8 cellular contexts compared by ENCODE assay signal in the genomic region with DNA sequence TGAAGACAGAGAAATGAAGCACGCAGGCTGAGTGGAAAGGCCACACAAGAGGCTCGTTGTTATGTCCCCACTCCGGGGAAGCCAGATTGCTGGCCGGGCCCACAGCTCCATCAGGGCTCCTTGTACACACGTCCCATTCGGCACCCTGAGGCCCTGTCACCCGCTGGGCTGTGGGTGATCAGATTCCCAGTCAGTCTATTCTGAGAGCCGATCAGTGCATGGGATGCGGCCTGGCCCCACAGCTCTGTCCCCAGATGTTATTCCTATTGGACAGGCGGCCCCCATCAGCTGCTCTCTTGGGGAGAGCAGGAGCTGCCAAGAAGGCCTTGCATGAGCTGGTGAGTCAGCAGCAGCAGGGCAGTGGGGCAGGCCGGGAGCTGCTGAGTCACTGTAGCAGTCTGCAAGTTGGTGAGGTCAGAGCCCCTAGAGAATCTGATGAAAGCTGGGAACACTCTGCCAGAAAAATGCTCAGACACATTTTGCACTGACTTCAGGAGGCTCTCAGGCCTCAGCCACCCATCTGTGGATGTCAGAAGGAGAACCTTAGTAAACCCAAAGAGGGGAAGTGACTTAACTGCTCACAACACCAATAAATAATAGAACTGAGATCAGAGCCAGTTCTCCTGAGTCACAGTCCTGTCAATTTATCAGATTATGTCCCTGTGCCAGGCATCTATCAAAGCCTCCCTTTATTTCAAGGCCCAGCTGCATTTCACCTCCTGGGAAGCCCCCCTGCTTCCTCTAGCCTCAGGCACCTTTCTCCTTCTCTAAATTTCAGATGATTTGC. TPM values are rescaled to one million over a fixed set of nuclear protein-coding genes. Genes with fewer than 3 reads are reported as not detected.
DNase-seq lines count a peak whose midpoint lies in the region; ATAC-seq and TF ChIP-seq lines count a peak whose summit lies in the region.

No MANE protein-coding gene starts in this region.

- no peaks in the 10 kb centered on the region for H3K9me3 ChIP-seq in CD8-positive, alpha-beta memory T cell (ENCODE audit: low read length)
- no peaks in the 10 kb centered on the region for H3K9me3 ChIP-seq in naive thymus-derived CD4-positive, alpha-beta T cell (ENCODE audit: control insufficient read depth in 2 of 3, low read length in 3 of 3)
- no peaks in the 10 kb centered on the region for H3K9me3 ChIP-seq in upper lobe of right lung

- no peaks in the 10 kb centered on the region for H3K36me3 ChIP-seq in CD8-positive, alpha-beta memory T cell (ENCODE audit: insufficient read depth, low read length)
- no peaks in the 10 kb centered on the region for H3K36me3 ChIP-seq in H7 (replicated peaks; ENCODE audit: control insufficient read depth, insufficient read depth, low read length)
- H3K36me3 ChIP-seq in naive thymus-derived CD4-positive, alpha-beta T cell (ENCODE audit: control insufficient read depth in 2 of 3, insufficient read depth in 3 of 3, low read length in 3 of 3) = no peaks in the 10 kb centered on the region
- H3K36me3 ChIP-seq in upper lobe of right lung = no peaks in the 10 kb centered on the region

- H3K4me3 ChIP-seq in CD8-positive, alpha-beta memory T cell (ENCODE audit: low read length) = no peak overlapping the region
- no peak overlapping the region for H3K4me3 ChIP-seq in H7 (ENCODE audit: insufficient read depth, low read depth, low read length)
- H3K4me3 ChIP-seq in fibroblast of pulmonary artery (replicated peaks; ENCODE audit: low read depth, low read length) = no peak overlapping the region
- no peak overlapping the region for H3K4me3 ChIP-seq in naive thymus-derived CD4-positive, alpha-beta T cell (ENCODE audit: low read length)
- no peak overlapping the region for H3K4me3 ChIP-seq in upper lobe of right lung

- no peaks in the 10 kb centered on the region for H3K9me3 Mint-ChIP-seq in CD8-positive, alpha-beta memory T cell
- no peaks in the 10 kb centered on the region for H3K9me3 Mint-ChIP-seq in naive thymus-derived CD4-positive, alpha-beta T cell

- no peaks in the 10 kb centered on the region for H3K4me1 Mint-ChIP-seq in CD8-positive, alpha-beta memory T cell
- H3K4me1 Mint-ChIP-seq in naive thymus-derived CD4-positive, alpha-beta T cell = peaks cover 0 to 8% (median 0%) of the 10 kb centered on the region in 7 donors

- H3K4me1 ChIP-seq in CD8-positive, alpha-beta memory T cell (ENCODE audit: insufficient read depth, low read length) = no peaks in the 10 kb centered on the region
- H3K4me1 ChIP-seq in naive thymus-derived CD4-positive, alpha-beta T cell (ENCODE audit: control insufficient read depth in 2 of 2, insufficient read depth in 2 of 2, low read length in 2 of 2) = no peaks in the 10 kb centered on the region
- H3K4me1 ChIP-seq in upper lobe of right lung = peaks cover 16% of the 10 kb centered on the region

- CTCF ChIA-PET in CD8-positive, alpha-beta memory T cell (lab: Charles Lee) = interaction anchor here (1.5 kb wide), 1 partner anchor 10 kb away, joined by 4 read pairs; a partner anchor contains a TSS
- CTCF ChIA-PET in naive thymus-derived CD4-positive, alpha-beta T cell (lab: Charles Lee) = no interaction called here

- TF ChIP-seq CTCF in fibroblast of pulmonary artery (IDR thresholded peaks at IDR 0.05; ENCODE audit: low read length, missing control alignments) (no peak), upper lobe of right lung (IDR thresholded peaks at IDR 0.05) (no peak)

- H3K36me3 Mint-ChIP-seq in CD8-positive, alpha-beta memory T cell = no peaks in the 10 kb centered on the region
- no peaks in the 10 kb centered on the region for H3K36me3 Mint-ChIP-seq in naive thymus-derived CD4-positive, alpha-beta T cell

- peak; percentile 88 for ATAC-seq in naive thymus-derived CD4-positive, alpha-beta T cell
- ATAC-seq in upper lobe of right lung (peak; percentile 94), HG03280 (IDR thresholded peaks at IDR 0.05; ENCODE audit: unreplicated experiment) (no peak)

- no peak for DNase-seq in CD8-positive, alpha-beta memory T cell
- peak; percentile 73 for DNase-seq in H7
- DNase-seq in NCI-H2196 (lab: John Stamatoyannopoulos, UW; ENCODE audit: unreplicated experiment) = peak; percentile 54
- DNase-seq in activated CD8-positive, alpha-beta memory T cell treated with anti-CD3 and anti-CD28 coated beads, Interleukin-2, amount 50 U/mL, for 48 hours = peak; percentile 64
- peak; percentile 100 for DNase-seq in fibroblast of pulmonary artery (ENCODE audit: low read depth)
- DNase-seq in naive thymus-derived CD4-positive, alpha-beta T cell = peak in 1 of 9 donors; percentile 33
- DNase-seq in upper lobe of right lung = peak; percentile 90

- H3K27me3 Mint-ChIP-seq in CD8-positive, alpha-beta memory T cell = no peaks in the 10 kb centered on the region
- H3K27me3 Mint-ChIP-seq in naive thymus-derived CD4-positive, alpha-beta T cell = no peaks in the 10 kb centered on the region

- peak overlapping the region; percentile 87 for H3K27ac ChIP-seq in CD8-positive, alpha-beta memory T cell (ENCODE audit: low read depth, low read length)
- H3K27ac ChIP-seq in naive thymus-derived CD4-positive, alpha-beta T cell (ENCODE audit: low read depth, low read length) = peak overlapping the region; percentile 7
- peak overlapping the region; percentile 73 for H3K27ac ChIP-seq in upper lobe of right lung

- no peaks in the 10 kb centered on the region for H3K27me3 ChIP-seq in CD8-positive, alpha-beta memory T cell (ENCODE audit: insufficient read depth, low read length, poor library complexity, severe bottlenecking)
- H3K27me3 ChIP-seq in H7 (ENCODE audit: control insufficient read depth, insufficient read depth, low read length) (no peaks in the 10 kb centered on the region), upper lobe of right lung (no peaks in the 10 kb centered on the region)
- no peaks in the 10 kb centered on the region for H3K27me3 ChIP-seq in naive thymus-derived CD4-positive, alpha-beta T cell (ENCODE audit: control insufficient read depth in 2 of 2, insufficient read depth in 2 of 2, low read length in 2 of 2)

- no peak overlapping the region for H3K4me3 Mint-ChIP-seq in CD8-positive, alpha-beta memory T cell
- H3K4me3 Mint-ChIP-seq in naive thymus-derived CD4-positive, alpha-beta T cell = no peak overlapping the region

- POLR2A ChIA-PET in CD8-positive, alpha-beta memory T cell (lab: Charles Lee) = no interaction called here
- POLR2A ChIA-PET in naive thymus-derived CD4-positive, alpha-beta T cell (lab: Charles Lee) = interaction anchor here (1.2 kb wide), 1 partner anchor 9 kb away, joined by 4 read pairs; a partner anchor contains a TSS

- intact Hi-C loops in naive thymus-derived CD4-positive, alpha-beta T cell (cut with micrococcal nuclease) = no loop called here
- intact Hi-C loops in upper lobe of right lung (cut with DNase I) = no loop called here

- H3K27ac Mint-ChIP-seq in CD8-positive, alpha-beta memory T cell = peak overlapping the region in 1 of 8 donors; percentile 70
- H3K27ac Mint-ChIP-seq in naive thymus-derived CD4-positive, alpha-beta T cell = peak overlapping the region in 2 of 9 donors; percentile 51 to 52

RNA-seq across cellular contexts. Expression of a gene that starts 9.4 kb away (rescaled TPM):
- total RNA-seq in CD8-positive, alpha-beta memory T cell = 100 to 1,000 TPM; 115 to 119 TPM
- polyA plus RNA-seq in CD8-positive, alpha-beta memory T cell = 432 TPM
- 389 and 452 TPM in 2 replicates for total RNA-seq in H7 (2014; rRNA removed; shearing (Covaris generic))
- total RNA-seq in naive thymus-derived CD4-positive, alpha-beta T cell = 1,000 to 10,000 TPM in 1 of 5 experiments, 100 to 1,000 TPM in 4; 153 to 1,163 (median 266) TPM
- 100 to 1,000 TPM; 421 to 506 TPM for polyA plus RNA-seq in naive thymus-derived CD4-positive, alpha-beta T cell
- 1,464 TPM for total RNA-seq in upper lobe of right lung

Comparison
In these comparisons a context has a peak if more than half of its experiments do, and no peak if none do; other contexts are left out.
1. DNase-seq: peak in H7 (single experiment), NCI-H2196 (single experiment), activated CD8-positive, alpha-beta memory T cell treated with anti-CD3 and anti-CD28 coated beads, Interleukin-2, amount 50 U/mL, for 48 hours (single experiment), fibroblast of pulmonary artery (single experiment) and upper lobe of right lung (single experiment); none in CD8-positive, alpha-beta memory T cell (0 of 5).
2. H3K27ac ChIP-seq: peak in every context shown above with its lines; median percentile 87 in CD8-positive, alpha-beta memory T cell; 73 in upper lobe of right lung; 7 in naive thymus-derived CD4-positive, alpha-beta T cell.